In genomic region chr12:120199595-120200306, GRCh38 we compare ENCODE assay signal across 8 cellular contexts. TPM values are rescaled to one million over a fixed set of nuclear protein-coding genes. Genes with fewer than 3 reads are reported as not detected.
DNase-seq lines count a peak whose midpoint lies in the region; TF ChIP-seq lines count a peak whose summit lies in the region.

No MANE protein-coding gene starts in this region.

- 0 out of 2 replicates have a peak, but pooled peaks cover 3% of the 10 kb centered on the region for H3K36me3 ChIP-seq in KMS-11 (ENCODE audit: insufficient read depth)
- H3K36me3 ChIP-seq in cardiac muscle cell = peaks cover 27% of the 10 kb centered on the region

- peak overlapping the region; percentile 92 for H3K4me2 ChIP-seq in KMS-11

- peaks cover 3% of the 10 kb centered on the region; the same call in 1 of the 2 replicates for H4K20me1 ChIP-seq in KMS-11 (ENCODE audit: insufficient read depth)

- H3K27me3 Mint-ChIP-seq in activated T-helper 2 cell treated with anti-CD3 and anti-CD28 coated beads, Interferon-gamma antibody, Interleukin-2, Interleukin-4, amounts not matched to agents 10 μg/mL and 5 μg/mL and 100 μg/mL, durations not matched to agents 14 hours and 24 hours and 36 hours (ENCODE audit: low read depth) = no peaks in the 10 kb centered on the region

- H3K4me1 Mint-ChIP-seq in activated T-helper 2 cell treated with anti-CD3 and anti-CD28 coated beads, Interferon-gamma antibody, Interleukin-2, Interleukin-4, amounts not matched to agents 10 μg/mL and 5 μg/mL and 100 μg/mL, durations not matched to agents 14 hours and 24 hours and 36 hours (ENCODE audit: low read depth) = peaks cover 32% of the 10 kb centered on the region

- peak overlapping the region; percentile 91 for H3K27ac ChIP-seq in KMS-11
- peak overlapping the region; percentile 72 for H3K27ac ChIP-seq in cardiac muscle cell

- H3K9me3 Mint-ChIP-seq in activated T-helper 2 cell treated with anti-CD3 and anti-CD28 coated beads, Interferon-gamma antibody, Interleukin-2, Interleukin-4, amounts not matched to agents 10 μg/mL and 5 μg/mL and 100 μg/mL, durations not matched to agents 14 hours and 24 hours and 36 hours = no peaks in the 10 kb centered on the region

- H3K36me3 Mint-ChIP-seq in activated T-helper 2 cell treated with anti-CD3 and anti-CD28 coated beads, Interferon-gamma antibody, Interleukin-2, Interleukin-4, amounts not matched to agents 10 μg/mL and 5 μg/mL and 100 μg/mL, durations not matched to agents 14 hours and 24 hours and 36 hours (ENCODE audit: low read depth) = peaks cover 60% of the 10 kb centered on the region

- H3K79me2 ChIP-seq in KMS-11 (ENCODE audit: insufficient read depth, low read depth) = peaks cover 43% of the 10 kb centered on the region

- DNase-seq in AG20443 (ENCODE audit: low spot score) (peak; percentile 68), cardiac muscle cell (ENCODE audit: low read depth in 1 of 2, low spot score in 1 of 2) (peak in 1 of 2 donors; percentile 95), skeletal muscle cell (ENCODE audit: low read depth) (peak; percentile 85), cerebellar cortex (ENCODE audit: low spot score) (no peak), COLO668 (lab: John Stamatoyannopoulos, UW; ENCODE audit: unreplicated experiment) (no peak), NCI-H510A treated with DMSO at 0.1 percent for 48 hours (lab: John Stamatoyannopoulos, UW) (no peak)
- DNase-seq in activated T-helper 2 cell treated with anti-CD3 and anti-CD28 coated beads, Interferon-gamma antibody, Interleukin-2, Interleukin-4, amounts not matched to agents 10 μg/mL and 5 μg/mL and 100 μg/mL, durations not matched to agents 14 hours and 24 hours and 36 hours (ENCODE audit: low spot score) = no peak

- H3K4me1 ChIP-seq in KMS-11 (ENCODE audit: low read depth, poor library complexity, severe bottlenecking) (peaks cover 47% of the 10 kb centered on the region), cardiac muscle cell (ENCODE audit: low read depth) (peaks cover 16% of the 10 kb centered on the region)

- peak overlapping the region; percentile 98 for H3K4me3 Mint-ChIP-seq in activated T-helper 2 cell treated with anti-CD3 and anti-CD28 coated beads, Interferon-gamma antibody, Interleukin-2, Interleukin-4, amounts not matched to agents 10 μg/mL and 5 μg/mL and 100 μg/mL, durations not matched to agents 14 hours and 24 hours and 36 hours (ENCODE audit: low read depth)

- no peaks in the 10 kb centered on the region for H3K9me3 ChIP-seq in cardiac muscle cell (ENCODE audit: low read depth)

- peak overlapping the region; percentile 92 for H3K9ac ChIP-seq in KMS-11

- H3K27me3 ChIP-seq in KMS-11 (ENCODE audit: insufficient read depth, low read depth) = no peaks in the 10 kb centered on the region
- H3K27me3 ChIP-seq in cardiac muscle cell = no peaks in the 10 kb centered on the region

- no peak for TF ChIP-seq CTCF in KMS-11 (conservative IDR thresholded peaks at IDR 0.05; ENCODE audit: low read depth, low read length)
- TF ChIP-seq CTCF in cardiac muscle cell (IDR thresholded peaks at IDR 0.05; ENCODE audit: low read depth, low read length) = no peak

- intact Hi-C loops in activated T-helper 2 cell treated with anti-CD3 and anti-CD28 coated beads, Interferon-gamma antibody, Interleukin-2, Interleukin-4, amounts not matched to agents 10 μg/mL and 5 μg/mL and 100 μg/mL, durations not matched to agents 14 hours and 24 hours and 36 hours (cut with micrococcal nuclease) = loop anchor here (10.0 kb wide), 1 partner anchor 215 kb away; the partner anchor contains the start of gene BICDL1

- no peak overlapping the region for H3K4me3 ChIP-seq in KMS-11 (IDR thresholded peaks at IDR 0.05; ENCODE audit: insufficient read depth, low read depth, low read length)
- peak overlapping the region; percentile 93 for H3K4me3 ChIP-seq in cardiac muscle cell
- H3K4me3 ChIP-seq in skeletal muscle cell (ENCODE audit: low read depth, low read length) = peak overlapping the region; percentile 93

- H2AFZ ChIP-seq in KMS-11 (ENCODE audit: low read depth) = no peak overlapping the region

- H3K27ac Mint-ChIP-seq in activated T-helper 2 cell treated with anti-CD3 and anti-CD28 coated beads, Interferon-gamma antibody, Interleukin-2, Interleukin-4, amounts not matched to agents 10 μg/mL and 5 μg/mL and 100 μg/mL, durations not matched to agents 14 hours and 24 hours and 36 hours = peak overlapping the region; percentile 97

RNA-seq across cellular contexts. Expression of gene RPLP0, which starts 1.2 kb away (rescaled TPM):
- 2,950 and 3,019 TPM in 2 replicates for total RNA-seq in activated T-helper 2 cell treated with anti-CD3 and anti-CD28 coated beads, Interferon-gamma antibody, Interleukin-2, Interleukin-4, amounts not matched to agents 10 μg/mL and 5 μg/mL and 100 μg/mL, durations not matched to agents 14 hours and 24 hours and 36 hours
- total RNA-seq in cardiac muscle cell = 3,916 and 4,641 TPM in 2 replicates
- polyA plus RNA-seq in cardiac muscle cell = 904 and 1,089 TPM in 2 replicates

RNA-seq across cellular contexts. Expression of gene GCN1, which starts 5.2 kb away (rescaled TPM):
- 165 and 176 TPM in 2 replicates for total RNA-seq in activated T-helper 2 cell treated with anti-CD3 and anti-CD28 coated beads, Interferon-gamma antibody, Interleukin-2, Interleukin-4, amounts not matched to agents 10 μg/mL and 5 μg/mL and 100 μg/mL, durations not matched to agents 14 hours and 24 hours and 36 hours
- 59.2 and 76.0 TPM in 2 replicates for total RNA-seq in cardiac muscle cell
- polyA plus RNA-seq in cardiac muscle cell = 27.0 and 37.0 TPM in 2 replicates

Comparison
In these comparisons a context has a peak if more than half of its experiments do, and no peak if none do; other contexts are left out.
1. DNase-seq: peak in AG20443 (single experiment) and skeletal muscle cell (single experiment); none in activated T-helper 2 cell treated with anti-CD3 and anti-CD28 coated beads, Interferon-gamma antibody, Interleukin-2, Interleukin-4, amounts not matched to agents 10 μg/mL and 5 μg/mL and 100 μg/mL, durations not matched to agents 14 hours and 24 hours and 36 hours (single experiment), cerebellar cortex (single experiment), COLO668 (single experiment) and NCI-H510A treated with DMSO at 0.1 percent for 48 hours (single experiment).